Comparison of ENCODE assay signal across 1 cellular context in genomic region chr2:70553584-70554337, GRCh38.
TF ChIP-seq lines count a peak whose summit lies in the region.

Gene TGFA (minus strand): TSS chr2:70553826. CDS start chr2:70553767, 59 bp downstream.

TF ChIP-seq in HepG2, 621 proteins besides CTCF, POLR2A, EP300 and RAD21 (continued from another document and continues in another):
- TF ChIP-seq ZBTB26 (CRISPR knock-in tag; IDR thresholded peaks at IDR 0.05; ENCODE audit: borderline replicate concordance) (peak; percentile 43; the same call in 1 of the 2 replicates), NFKBIZ (CRISPR knock-in tag; IDR thresholded peaks at IDR 0.05) (no peak; the same call in 1 of the 2 replicates), ZNF674 (CRISPR knock-in tag; IDR thresholded peaks at IDR 0.05; ENCODE audit: low read depth) (no peak), SP1 (IDR thresholded peaks at IDR 0.05) (no peak), SP1 (CRISPR knock-in tag; IDR thresholded peaks at IDR 0.05) (no peak), HNRNPK (IDR thresholded peaks at IDR 0.05; ENCODE audit: low read depth, low read length, poor library complexity, severe bottlenecking) (peak; percentile 90), ARNT2 (CRISPR knock-in tag; IDR thresholded peaks at IDR 0.05; ENCODE audit: low read depth) (no peak; the same call in none of the 2 replicates), ONECUT2 (CRISPR knock-in tag; IDR thresholded peaks at IDR 0.05) (no peak; the same call in 1 of the 2 replicates), KLF15 (CRISPR knock-in tag; IDR thresholded peaks at IDR 0.05; ENCODE audit: borderline replicate concordance) (no peak), FOXK1 (CRISPR knock-in tag; IDR thresholded peaks at IDR 0.05; ENCODE audit: borderline replicate concordance, low read depth) (no peak), ZNF232 (CRISPR knock-in tag; IDR thresholded peaks at IDR 0.05; ENCODE audit: borderline replicate concordance) (no peak), NCOR1 (IDR thresholded peaks at IDR 0.05; ENCODE audit: borderline replicate concordance, low read length) (no peak), HOMEZ (CRISPR knock-in tag; IDR thresholded peaks at IDR 0.05; ENCODE audit: low read depth) (0 out of 2 replicates have a peak, but pooled peaks have one; percentile 11), AHR (CRISPR knock-in tag; IDR thresholded peaks at IDR 0.05) (no peak), ZNF605 (CRISPR knock-in tag; IDR thresholded peaks at IDR 0.05) (no peak), ZNF382 (CRISPR knock-in tag; IDR thresholded peaks at IDR 0.05; ENCODE audit: borderline replicate concordance) (no peak), GATAD2A (CRISPR knock-in tag; IDR thresholded peaks at IDR 0.05) (no peak), TP53 (CRISPR knock-in tag; conservative IDR thresholded peaks at IDR 0.05) (no peak), RAD51 (IDR thresholded peaks at IDR 0.05; ENCODE audit: borderline replicate concordance) (no peak), PHF8 (CRISPR knock-in tag; IDR thresholded peaks at IDR 0.05) (peak; percentile 79), ZNF333 (CRISPR knock-in tag; IDR thresholded peaks at IDR 0.05; ENCODE audit: borderline replicate concordance) (no peak), ZNF589 (CRISPR knock-in tag; conservative IDR thresholded peaks at IDR 0.05) (no peak; the same call in 1 of the 2 replicates), ZFAT (CRISPR knock-in tag; conservative IDR thresholded peaks at IDR 0.05) (no peak; the same call in 1 of the 2 replicates), ZNF335 (CRISPR knock-in tag; IDR thresholded peaks at IDR 0.05) (no peak), TSC22D2 (CRISPR knock-in tag; IDR thresholded peaks at IDR 0.05; ENCODE audit: borderline replicate concordance) (0 out of 2 replicates have a peak, but pooled peaks have one; percentile 10), RFXANK (CRISPR knock-in tag; IDR thresholded peaks at IDR 0.05) (no peak), HINFP (CRISPR knock-in tag; IDR thresholded peaks at IDR 0.05; ENCODE audit: low read depth) (no peak; the same call in 1 of the 2 replicates), ZNF234 (CRISPR knock-in tag; conservative IDR thresholded peaks at IDR 0.05) (peak; percentile 47; the same call in 1 of the 2 replicates), ZBTB37 (CRISPR knock-in tag; IDR thresholded peaks at IDR 0.05) (no peak), ZNF770 (CRISPR knock-in tag; IDR thresholded peaks at IDR 0.05) (peak; percentile 24; the same call in 1 of the 2 replicates), PHF20 (CRISPR knock-in tag; IDR thresholded peaks at IDR 0.05) (peak; percentile 42), ELF3 (CRISPR knock-in tag; IDR thresholded peaks at IDR 0.05) (peak; percentile 28), CENPX (CRISPR knock-in tag; IDR thresholded peaks at IDR 0.05) (no peak), FOXP1 (IDR thresholded peaks at IDR 0.05) (no peak), FOXP1 (CRISPR knock-in tag; IDR thresholded peaks at IDR 0.05) (no peak), NR2F2 (IDR thresholded peaks at IDR 0.05; ENCODE audit: borderline replicate concordance, low read depth) (no peak), HDAC6 (IDR thresholded peaks at IDR 0.05; ENCODE audit: low read depth, low read length) (no peak), THYN1 (CRISPR knock-in tag; IDR thresholded peaks at IDR 0.05; ENCODE audit: borderline replicate concordance, low read depth) (no peak), ZNF264 (CRISPR knock-in tag; IDR thresholded peaks at IDR 0.05) (no peak; the same call in 1 of the 2 replicates), ZNF777 (CRISPR knock-in tag; IDR thresholded peaks at IDR 0.05) (peak; percentile 49), IRF9 (CRISPR knock-in tag; IDR thresholded peaks at IDR 0.05; ENCODE audit: borderline replicate concordance) (0 out of 2 replicates have a peak, but pooled peaks have one; percentile 36), SOX6 (IDR thresholded peaks at IDR 0.05) (no peak), SOX6 (CRISPR knock-in tag; IDR thresholded peaks at IDR 0.05) (no peak; the same call in none of the 2 replicates), ZNF652 (CRISPR knock-in tag; IDR thresholded peaks at IDR 0.05; ENCODE audit: borderline replicate concordance, low read depth) (no peak), ZBTB39 (CRISPR knock-in tag; IDR thresholded peaks at IDR 0.05) (no peak; the same call in 1 of the 2 replicates), NFE2L1 (CRISPR knock-in tag; IDR thresholded peaks at IDR 0.05; ENCODE audit: borderline replicate concordance) (0 out of 2 replicates have a peak, but pooled peaks have one; percentile 37), ZNF224 (CRISPR knock-in tag; IDR thresholded peaks at IDR 0.05) (0 out of 2 replicates have a peak, but pooled peaks have one; percentile 55), TCF7 (IDR thresholded peaks at IDR 0.05; ENCODE audit: low read depth) (no peak), DNMT3B (CRISPR knock-in tag; conservative IDR thresholded peaks at IDR 0.05) (peak; percentile 85; the same call in 1 of the 2 replicates), RBAK (CRISPR knock-in tag; IDR thresholded peaks at IDR 0.05) (no peak), RNF2 (conservative IDR thresholded peaks at IDR 0.05; ENCODE audit: low read depth) (no peak), ZNF557 (CRISPR knock-in tag; IDR thresholded peaks at IDR 0.05) (no peak), ZNF687 (CRISPR knock-in tag; IDR thresholded peaks at IDR 0.05) (peak; percentile 84), KLF6 (CRISPR knock-in tag; IDR thresholded peaks at IDR 0.05) (0 out of 2 replicates have a peak, but pooled peaks have one; percentile 48)
